Comparison of ENCODE assay signal across 6 cellular contexts in genomic region chr10:100968839-100969174, GRCh38. TPM values are rescaled to one million over a fixed set of nuclear protein-coding genes. Genes with fewer than 3 reads are reported as not detected.
A peak's percentile ranks its signal among the peaks of the same experiment; 100 is the strongest.
DNase-seq lines count a peak whose midpoint lies in the region; ATAC-seq and TF ChIP-seq lines count a peak whose summit lies in the region.

No MANE protein-coding gene starts in this region.

- no peak overlapping the region for H2BK120ac ChIP-seq in H9 (ENCODE audit: low read depth, low read length, poor library complexity, severe bottlenecking)

- peak overlapping the region; percentile 95 for H3K4me2 ChIP-seq in H9 (ENCODE audit: insufficient read depth, insufficient read length, low read length)

- H3K27me3 Mint-ChIP-seq in H9 (ENCODE audit: low read depth) (peaks cover 7% of the 10 kb centered on the region), MCF 10A (ENCODE audit: insufficient read depth, unreplicated experiment) (no peaks in the 10 kb centered on the region), neural crest cell (ENCODE audit: low read depth) (peaks cover 6% of the 10 kb centered on the region)

- WGBS in H9 (ENCODE audit: extremely low coverage, insufficient read length, low lambda C conversion rate): no CpG with 5 or more reads among the region's 9 CpGs

- peaks cover 12% of the 10 kb centered on the region for H3K23me2 ChIP-seq in H9 (ENCODE audit: insufficient read length, low read depth, low read length, poor library complexity, severe bottlenecking)

- H3K79me1 ChIP-seq in H9 (ENCODE audit: insufficient read depth, low read depth, low read length, poor library complexity, severe bottlenecking): no peaks in the 10 kb centered on the region

- no peak overlapping the region for H4K91ac ChIP-seq in H9 (ENCODE audit: insufficient read length, low read depth, low read length)

- 0 out of 2 replicates have a peak overlapping the region, but pooled peaks have one; percentile 26 for H3K14ac ChIP-seq in H9 (ENCODE audit: insufficient read depth, low read length)

- H3K4me1 Mint-ChIP-seq in H9 (peaks cover 32 to 34% of the 10 kb centered on the region in 2 experiments), MCF 10A (ENCODE audit: insufficient read depth, unreplicated experiment) (no peaks in the 10 kb centered on the region), neural crest cell (peaks cover 52% of the 10 kb centered on the region)

- H3K36me3 Mint-ChIP-seq in H9 (ENCODE audit: insufficient read depth in 1 of 3, low read depth in 3 of 3): peaks cover 0 to 2% (median 0%) of the 10 kb centered on the region in 3 experiments; a peak in 1 of 7 replicates
- H3K36me3 Mint-ChIP-seq in MCF 10A (ENCODE audit: insufficient read depth, unreplicated experiment): peaks cover 22% of the 10 kb centered on the region
- H3K36me3 Mint-ChIP-seq in neural crest cell (ENCODE audit: low read depth): no peaks in the 10 kb centered on the region

- H2BK15ac ChIP-seq in H9 (ENCODE audit: low read depth, low read length): no peak overlapping the region

- H3K4me1 ChIP-seq in H9 (ENCODE audit: insufficient read depth, low read length): no peaks in the 10 kb centered on the region

- no peak overlapping the region for H2BK20ac ChIP-seq in H9 (ENCODE audit: low read depth, low read length, poor library complexity, severe bottlenecking)

- DNase-seq in H9 (no peak), MCF 10A (ENCODE audit: unreplicated experiment) (no peak), neural crest cell (ENCODE audit: low read depth, low spot score) (no peak), NCI-H446 (lab: John Stamatoyannopoulos, UW) (no peak), mucosa of gallbladder (ENCODE audit: low spot score) (no peak)

- no peaks in the 10 kb centered on the region for H3K79me2 ChIP-seq in H9 (ENCODE audit: insufficient read depth, low read length)

- H3K18ac ChIP-seq in H9 (ENCODE audit: insufficient read length, low read depth, low read length): no peak overlapping the region

- H2BK12ac ChIP-seq in H9 (ENCODE audit: insufficient read length, low read depth, low read length): no peak overlapping the region

- no peaks in the 10 kb centered on the region for H3K9me3 ChIP-seq in H9 (ENCODE audit: control insufficient read depth, low read depth, low read length)

- no peaks in the 10 kb centered on the region for H3K27me3 ChIP-seq in H9 (ENCODE audit: insufficient read depth, low read length)

- H3K9me3 Mint-ChIP-seq in H9: no peaks in the 10 kb centered on the region; a peak in 1 of 5 replicates
- no peaks in the 10 kb centered on the region for H3K9me3 Mint-ChIP-seq in MCF 10A (ENCODE audit: unreplicated experiment)
- H3K9me3 Mint-ChIP-seq in neural crest cell: no peaks in the 10 kb centered on the region

- H3K27ac Mint-ChIP-seq in H9 (no peak overlapping the region), MCF 10A (ENCODE audit: low read depth, unreplicated experiment) (no peak overlapping the region), neural crest cell (ENCODE audit: unreplicated experiment) (peak overlapping the region; percentile 20)

- no peak overlapping the region for H3T11ph ChIP-seq in H9 (ENCODE audit: low read length)

- BruUV-seq in MCF 10A (replicated peaks; lab: Mats Ljungman, UMichigan): no TSS peak

- no peak overlapping the region for H2BK5ac ChIP-seq in H9 (ENCODE audit: insufficient read length, low read length)

- POLR2A ChIA-PET in MCF 10A (lab: Yijun Ruan, JAX): interaction anchor here (1.6 kb wide), 1 partner anchor 11 kb away, joined by 3 read pairs; no protein-coding TSS in a partner anchor

- H2AFZ ChIP-seq in H9 (ENCODE audit: low read length): no peak overlapping the region

- H3K23ac ChIP-seq in H9 (ENCODE audit: insufficient read length, low read depth, low read length): no peak overlapping the region

- no peaks in the 10 kb centered on the region for H4K20me1 ChIP-seq in H9 (ENCODE audit: control insufficient read depth, insufficient read depth, insufficient read length)

- H4K8ac ChIP-seq in H9 (replicated peaks; ENCODE audit: insufficient read length, low read depth, low read length): no peak overlapping the region

- CTCF ChIA-PET in MCF 10A (lab: Yijun Ruan, JAX): interaction anchor here (0.7 to 0.8 kb wide), 3 partner anchors 11 to 46 kb away, joined by 3 to 6 read pairs (median 3); no protein-coding TSS in a partner anchor

- no peak overlapping the region for H3K27ac ChIP-seq in H9 (ENCODE audit: insufficient read length, low read depth, low read length)

- H3K9ac ChIP-seq in H9 (ENCODE audit: extremely low read depth, insufficient read length, low read length): no peak overlapping the region

- H3K4ac ChIP-seq in H9 (ENCODE audit: low read depth, low read length): no peak overlapping the region

- no peak for ATAC-seq in HG03378 (IDR thresholded peaks at IDR 0.05; ENCODE audit: unreplicated experiment)

- H2AK5ac ChIP-seq in H9 (ENCODE audit: insufficient read length, low read length): no peak overlapping the region

- H4K5ac ChIP-seq in H9 (ENCODE audit: insufficient read length, low read depth, low read length): no peak overlapping the region

- intact Hi-C loops in MCF 10A (cut with micrococcal nuclease): no loop called here

- H3K4me3 Mint-ChIP-seq in H9 (peak overlapping the region; percentile 66 to 84), MCF 10A (ENCODE audit: unreplicated experiment) (peak overlapping the region; percentile 66), neural crest cell (peak overlapping the region; percentile 70)

- TF ChIP-seq CTCF in H9 (conservative IDR thresholded peaks at IDR 0.05) (no peak), MCF 10A (IDR thresholded peaks at IDR 0.05; ENCODE audit: unreplicated experiment) (no peak), neural crest cell (conservative IDR thresholded peaks at IDR 0.05) (no peak)

- no peak overlapping the region for H3K56ac ChIP-seq in H9 (ENCODE audit: insufficient read length, low read depth, low read length)

RNA-seq across cellular contexts. Expression of gene SEMA4G, which starts 0.5 kb away (rescaled TPM):
- total RNA-seq in H9 (2021): 8.1 and 8.5 TPM in 2 replicates
- 0.32 TPM in 1 of 2 replicates, not detected in the other for total RNA-seq in MCF 10A (2022)
- 7.0 and 9.1 TPM in 2 replicates for total RNA-seq in neural crest cell
- 55.1 TPM for total RNA-seq in mucosa of gallbladder

RNA-seq across cellular contexts. Expression of gene MRPL43, which starts 18.5 kb away (rescaled TPM):
- total RNA-seq in H9 (2021) (70.3 and 71.0 TPM in 2 replicates), MCF 10A (2022) (63.4 and 64.8 TPM in 2 replicates), neural crest cell (62.9 and 64.0 TPM in 2 replicates), mucosa of gallbladder (104 TPM)

RNA-seq across cellular contexts. Expression of gene TWNK, which starts 18.5 kb away (rescaled TPM):
- 38.7 and 41.7 TPM in 2 replicates for total RNA-seq in H9 (2021)
- 19.1 and 27.9 TPM in 2 replicates for total RNA-seq in MCF 10A (2022)
- 14.3 and 14.6 TPM in 2 replicates for total RNA-seq in neural crest cell
- 5.7 TPM for total RNA-seq in mucosa of gallbladder

RNA-seq across cellular contexts. Expression of gene LZTS2, which starts 30.8 kb away (rescaled TPM):
- total RNA-seq in H9 (2021) (69.1 and 71.3 TPM in 2 replicates), MCF 10A (2022) (15.2 and 18.6 TPM in 2 replicates), neural crest cell (70.8 and 71.0 TPM in 2 replicates), mucosa of gallbladder (84.9 TPM)

RNA-seq across cellular contexts. Expression of gene SLF2, which starts 56.0 kb away (rescaled TPM):
- total RNA-seq in H9 (2021) (20.9 and 23.1 TPM in 2 replicates), MCF 10A (2022) (27.0 and 30.6 TPM in 2 replicates), neural crest cell (39.6 and 40.6 TPM in 2 replicates), mucosa of gallbladder (26.1 TPM)
